ENCODE assay signal across 17 cellular contexts in genomic region chr6:142087950-142088857, GRCh38. TPM values are rescaled to one million over a fixed set of nuclear protein-coding genes. Genes with fewer than 3 reads are reported as not detected.
DNase-seq lines count a peak whose midpoint lies in the region; ATAC-seq and TF ChIP-seq lines count a peak whose summit lies in the region.
"Had no signal": no experiment of that assay in that cellular context is flagged by ENCODE, and none has a peak within 500 bp of the region (broad histone marks: within the 10 kb centered on the region; RNA-seq: fewer than 3 reads in every experiment).

No MANE protein-coding gene starts in this region.

- intact Hi-C loops in dorsolateral prefrontal cortex (cut with DNase I) = no loop called here
- intact Hi-C loops in esophagus squamous epithelium (cut with DNase I) = no loop called here

- H3K36me3 ChIP-seq in CD8-positive, alpha-beta memory T cell (ENCODE audit: insufficient read depth, low read length) = no peaks in the 10 kb centered on the region
- H3K36me3 ChIP-seq in esophagus squamous epithelium = no peaks in the 10 kb centered on the region
- H3K36me3 ChIP-seq: upper lobe of left lung had no signal

- POLR2A ChIA-PET in CD8-positive, alpha-beta memory T cell (lab: Charles Lee) = no interaction called here
- POLR2A ChIA-PET in naive thymus-derived CD8-positive, alpha-beta T cell (lab: Charles Lee) = no interaction called here

- no peak for TF ChIP-seq POLR2A in esophagus squamous epithelium (IDR thresholded peaks at IDR 0.05)

- H3K27ac Mint-ChIP-seq in CD8-positive, alpha-beta memory T cell = peak overlapping the region in 1 of 8 donors; percentile 10
- no peak overlapping the region for H3K27ac Mint-ChIP-seq in naive thymus-derived CD8-positive, alpha-beta T cell

- peaks cover 4% of the 10 kb centered on the region for H3K27me3 ChIP-seq in CD8-positive, alpha-beta memory T cell (ENCODE audit: insufficient read depth, low read length, poor library complexity, severe bottlenecking)
- H3K27me3 ChIP-seq in dorsolateral prefrontal cortex = peaks cover 0 to 40% (median 24%) of the 10 kb centered on the region in 45 donors
- peaks cover 0 to 25% (median 0%) of the 10 kb centered on the region in 4 donors for H3K27me3 ChIP-seq in esophagus squamous epithelium

- H3K4me3 Mint-ChIP-seq in CD8-positive, alpha-beta memory T cell = peak overlapping the region in 4 of 7 donors; percentile 15 to 42 (median 24)
- peak overlapping the region in 9 of 10 donors; percentile 22 to 79 (median 50) for H3K4me3 Mint-ChIP-seq in naive thymus-derived CD8-positive, alpha-beta T cell

- H3K4me3 ChIP-seq in CD8-positive, alpha-beta memory T cell (ENCODE audit: low read length) = no peak overlapping the region
- peak overlapping the region in 41 of 59 donors; percentile 4 to 52 (median 32) for H3K4me3 ChIP-seq in dorsolateral prefrontal cortex
- no peak overlapping the region for H3K4me3 ChIP-seq in esophagus squamous epithelium
- H3K4me3 ChIP-seq: PC-9, psoas muscle, upper lobe of left lung had no signal

- TF ChIP-seq CTCF in dorsolateral prefrontal cortex (IDR thresholded peaks at IDR 0.05 in 54 of 56, conservative IDR thresholded peaks at IDR 0.05 in 2 of 56; ENCODE audit: low read depth in 1 of 56, partially characterized antibody in 56 of 56) (no peak), esophagus squamous epithelium (IDR thresholded peaks at IDR 0.05) (no peak)

- no peak for ATAC-seq in naive thymus-derived CD8-positive, alpha-beta T cell
- ATAC-seq in HG02759 (IDR thresholded peaks at IDR 0.05; ENCODE audit: unreplicated experiment) = no peak
- ATAC-seq: psoas muscle, T-cell had no signal

- no peaks in the 10 kb centered on the region for H3K9me3 Mint-ChIP-seq in CD8-positive, alpha-beta memory T cell
- H3K9me3 Mint-ChIP-seq in naive thymus-derived CD8-positive, alpha-beta T cell = peaks cover 0 to 3% (median 0%) of the 10 kb centered on the region in 9 donors
- H3K9me3 Mint-ChIP-seq: T-cell had no signal

- no peaks in the 10 kb centered on the region for H3K4me1 ChIP-seq in CD8-positive, alpha-beta memory T cell (ENCODE audit: insufficient read depth, low read length)
- no peaks in the 10 kb centered on the region for H3K4me1 ChIP-seq in esophagus squamous epithelium
- H3K4me1 ChIP-seq: psoas muscle, upper lobe of left lung had no signal

- no peaks in the 10 kb centered on the region for H3K9me3 ChIP-seq in CD8-positive, alpha-beta memory T cell (ENCODE audit: low read length)
- H3K9me3 ChIP-seq in esophagus squamous epithelium = no peaks in the 10 kb centered on the region
- H3K9me3 ChIP-seq: psoas muscle had no signal

- peak in 1 of 5 donors; percentile 42 for DNase-seq in CD8-positive, alpha-beta memory T cell
- peak; percentile 7 for DNase-seq in NCI-H146 treated with DMSO at 0.1 percent for 48 hours (lab: John Stamatoyannopoulos, UW; ENCODE audit: unreplicated experiment)
- no peak for DNase-seq in dorsolateral prefrontal cortex
- no peak for DNase-seq in naive thymus-derived CD8-positive, alpha-beta T cell
- no peak for DNase-seq in esophagus squamous epithelium (lab: John Stamatoyannopoulos, UW)
- no peak for DNase-seq in putamen (ENCODE audit: low spot score)
- no peak for DNase-seq in hepatic stellate cell (ENCODE audit: low spot score)
- DNase-seq: activated CD4-positive, CD25-positive, alpha-beta regulatory T cell treated with anti-CD3 and anti-CD28 coated beads, Interleukin-2, amount 50 U/mL, for 72 hours; DND-41; NCI-H2227 treated with DMSO at 0.1 percent for 48 hours; T-cell had no signal

- 26 to 36% methylated on average over 11 to 14 of the region's 49 CpGs for WGBS in esophagus squamous epithelium, 2 donors

- H3K4me1 Mint-ChIP-seq in CD8-positive, alpha-beta memory T cell = peaks cover 0 to 10% (median 6%) of the 10 kb centered on the region in 3 donors
- peaks cover 5 to 11% (median 6%) of the 10 kb centered on the region in 4 donors for H3K4me1 Mint-ChIP-seq in naive thymus-derived CD8-positive, alpha-beta T cell

- H3K36me3 Mint-ChIP-seq in CD8-positive, alpha-beta memory T cell = no peaks in the 10 kb centered on the region
- H3K36me3 Mint-ChIP-seq in naive thymus-derived CD8-positive, alpha-beta T cell = peaks cover 0 to 1% (median 0%) of the 10 kb centered on the region in 3 donors
- H3K36me3 Mint-ChIP-seq: T-cell had no signal

- H3K27me3 Mint-ChIP-seq in CD8-positive, alpha-beta memory T cell = peaks cover 22 to 33% of the 10 kb centered on the region in 2 donors
- peaks cover 18 to 34% (median 21%) of the 10 kb centered on the region in 5 donors for H3K27me3 Mint-ChIP-seq in naive thymus-derived CD8-positive, alpha-beta T cell

- CTCF ChIA-PET in CD8-positive, alpha-beta memory T cell (lab: Charles Lee) = no interaction called here

- no peak overlapping the region for H3K27ac ChIP-seq in CD8-positive, alpha-beta memory T cell (ENCODE audit: low read depth, low read length)
- no peak overlapping the region for H3K27ac ChIP-seq in dorsolateral prefrontal cortex
- H3K27ac ChIP-seq in esophagus squamous epithelium = no peak overlapping the region
- H3K27ac ChIP-seq: PC-9, psoas muscle, upper lobe of left lung had no signal

RNA-seq across cellular contexts. Expression of gene GJE1, which starts 44.5 kb away (rescaled TPM):
- not detected for total RNA-seq in CD8-positive, alpha-beta memory T cell
- not detected for polyA plus RNA-seq in CD8-positive, alpha-beta memory T cell
- total RNA-seq in dorsolateral prefrontal cortex = not detected
- not detected for total RNA-seq in naive thymus-derived CD8-positive, alpha-beta T cell
- not detected for polyA plus RNA-seq in naive thymus-derived CD8-positive, alpha-beta T cell
- total RNA-seq in esophagus squamous epithelium = not detected
- total RNA-seq: dermis microvascular lymphatic vessel endothelial cell, kidney epithelial cell, PC-9, psoas muscle, T-cell, upper lobe of left lung had no signal
- polyA plus RNA-seq: psoas muscle had no signal

RNA-seq across cellular contexts. Expression of gene NMBR, which starts 58.7 kb away (rescaled TPM):
- not detected for total RNA-seq in CD8-positive, alpha-beta memory T cell
- polyA plus RNA-seq in CD8-positive, alpha-beta memory T cell = not detected
- total RNA-seq in dorsolateral prefrontal cortex (1 to 10 TPM in 18 of 120 experiments, under 1 TPM in 67, not detected in 35; 0.34 to 2.5 (median 0.73) TPM), esophagus squamous epithelium (not detected)
- total RNA-seq in naive thymus-derived CD8-positive, alpha-beta T cell = not detected
- polyA plus RNA-seq in naive thymus-derived CD8-positive, alpha-beta T cell = not detected
- total RNA-seq: dermis microvascular lymphatic vessel endothelial cell, kidney epithelial cell, psoas muscle, T-cell, upper lobe of left lung had no signal
- polyA plus RNA-seq: psoas muscle had no signal

RNA-seq across cellular contexts. Expression of gene VTA1, which starts 58.9 kb away (rescaled TPM):
- total RNA-seq in CD8-positive, alpha-beta memory T cell = 10 to 100 TPM; 63.8 to 66.5 TPM
- polyA plus RNA-seq in CD8-positive, alpha-beta memory T cell = 74.4 TPM
- 10 to 100 TPM; 22.1 to 59.4 (median 43.8) TPM for total RNA-seq in dorsolateral prefrontal cortex
- 10 to 100 TPM; 31.9 to 33.5 TPM for total RNA-seq in naive thymus-derived CD8-positive, alpha-beta T cell
- polyA plus RNA-seq in naive thymus-derived CD8-positive, alpha-beta T cell = 10 to 100 TPM; 40.0 to 86.2 (median 54.8) TPM
- 10 to 100 TPM; 42.2 to 55.0 (median 50.2) TPM for total RNA-seq in esophagus squamous epithelium

Comparison
In these comparisons a context has a peak if more than half of its experiments do, and no peak if none do; other contexts are left out.
1. H3K4me3 ChIP-seq: peak in dorsolateral prefrontal cortex (41 of 59); none in CD8-positive, alpha-beta memory T cell (single experiment) and esophagus squamous epithelium (0 of 4).